ENCODE assay signal across 8 cellular contexts in genomic region chr5:95619518-95620029, GRCh38. TPM values are rescaled to one million over a fixed set of nuclear protein-coding genes. Genes with fewer than 3 reads are reported as not detected.
DNase-seq lines count a peak whose midpoint lies in the region; ATAC-seq, FAIRE-seq and TF ChIP-seq lines count a peak whose summit lies in the region.

No MANE protein-coding gene starts in this region.

- H3K9me3 ChIP-seq in adipocyte (ENCODE audit: control insufficient read depth, low read length) = no peaks in the 10 kb centered on the region
- H3K9me3 ChIP-seq in keratinocyte (ENCODE audit: control insufficient read depth, low read depth, low read length) = no peaks in the 10 kb centered on the region

- H3K9ac ChIP-seq in adipocyte (ENCODE audit: low read length) (peak overlapping the region; percentile 82), keratinocyte (ENCODE audit: control insufficient read depth, extremely low read depth, insufficient read depth, low read length) (no peak overlapping the region)

- no peaks in the 10 kb centered on the region for H3K9me1 ChIP-seq in keratinocyte (ENCODE audit: control insufficient read depth, extremely low read depth, insufficient read depth, low read length)

- no peak for ATAC-seq in stimulated activated naive CD8-positive, alpha-beta T cell treated with anti-CD3 and anti-CD28 coated beads, Interleukin-15, amount 100 ng/mL, for 72 hours
- no peak for ATAC-seq in HG03095 (IDR thresholded peaks at IDR 0.05; ENCODE audit: unreplicated experiment)
- ATAC-seq in HG03460 (IDR thresholded peaks at IDR 0.05; ENCODE audit: unreplicated experiment) = no peak
- ATAC-seq in HG02852 (IDR thresholded peaks at IDR 0.05; ENCODE audit: unreplicated experiment) = no peak

- peak overlapping the region; percentile 77 for H3K4me2 ChIP-seq in keratinocyte (ENCODE audit: control insufficient read depth, extremely low read depth, insufficient read depth, low read depth, low read length)

- H3K4me3 ChIP-seq in adipocyte (ENCODE audit: low read length) (peak overlapping the region; percentile 81), keratinocyte (ENCODE audit: control insufficient read depth in 2 of 3, extremely low read depth in 1 of 3, insufficient read depth in 2 of 3, low read depth in 1 of 3, low read length in 3 of 3) (peak overlapping the region in 1 of 3 experiments; percentile 35)

- no peaks in the 10 kb centered on the region for H4K20me1 ChIP-seq in keratinocyte (ENCODE audit: control insufficient read depth, extremely low read depth, insufficient read depth, low read length)

- H3K4me3 Mint-ChIP-seq in stimulated activated naive CD8-positive, alpha-beta T cell treated with anti-CD3 and anti-CD28 coated beads, Interleukin-15, amount 100 ng/mL, for 72 hours = peak overlapping the region; percentile 76 to 84

- no peaks in the 10 kb centered on the region for H3K27me3 ChIP-seq in adipocyte (replicated peaks; ENCODE audit: control insufficient read depth, insufficient read depth, low read length)
- H3K27me3 ChIP-seq in keratinocyte (ENCODE audit: control insufficient read depth, extremely low read depth, insufficient read depth, low read length) = peaks cover 9% of the 10 kb centered on the region

- no peak for TF ChIP-seq CTCF in keratinocyte (optimal IDR thresholded peaks at IDR 0.05 in 1 of 3, IDR thresholded peaks at IDR 0.05 in 1 of 3, conservative IDR thresholded peaks at IDR 0.05 in 1 of 3; ENCODE audit: extremely low read depth in 1 of 3, insufficient read depth in 2 of 3, low read length in 3 of 3)

- H2AFZ ChIP-seq in keratinocyte (ENCODE audit: control insufficient read depth, low read length) = peak overlapping the region; percentile 14

- no peaks in the 10 kb centered on the region for H3K9me3 Mint-ChIP-seq in stimulated activated naive CD8-positive, alpha-beta T cell treated with anti-CD3 and anti-CD28 coated beads, Interleukin-15, amount 100 ng/mL, for 72 hours

- dilution Hi-C loops in keratinocyte (cut with MboI; ENCODE audit: extremely low pct_ligation_motif_present, low sequenced_read_pairs) = no loop called here

- H3K27me3 Mint-ChIP-seq in stimulated activated naive CD8-positive, alpha-beta T cell treated with anti-CD3 and anti-CD28 coated beads, Interleukin-15, amount 100 ng/mL, for 72 hours = no peaks in the 10 kb centered on the region

- H3K36me3 ChIP-seq in adipocyte (ENCODE audit: control insufficient read depth, insufficient read depth, low read length, severe bottlenecking) (no peaks in the 10 kb centered on the region), keratinocyte (ENCODE audit: control insufficient read depth in 2 of 2, extremely low read depth in 1 of 2, insufficient read depth in 2 of 2, low read length in 2 of 2) (no peaks in the 10 kb centered on the region)

- FAIRE-seq in keratinocyte (lab: Jason Lieb, UNC) = no peak

- H3K27ac Mint-ChIP-seq in stimulated activated naive CD8-positive, alpha-beta T cell treated with anti-CD3 and anti-CD28 coated beads, Interleukin-15, amount 100 ng/mL, for 72 hours = peak overlapping the region in 1 of 2 donors; percentile 84

- no peak overlapping the region for H3K27ac ChIP-seq in keratinocyte (ENCODE audit: control insufficient read depth, insufficient read depth, low read length)

- peak; percentile 10 for DNase-seq in SKM-1 treated with dmso at 0.1 percent for 144 hours (lab: John Stamatoyannopoulos, UW; ENCODE audit: unreplicated experiment)
- no peak for DNase-seq in SKM-1 (lab: John Stamatoyannopoulos, UW; ENCODE audit: unreplicated experiment)
- no peak for DNase-seq in adipocyte (ENCODE audit: low read depth)
- no peak for DNase-seq in keratinocyte (ENCODE audit: low read depth, low spot score)
- DNase-seq in stimulated activated naive CD8-positive, alpha-beta T cell treated with anti-CD3 and anti-CD28 coated beads, Interleukin-15, amount 100 ng/mL, for 72 hours = no peak

- H3K4me1 Mint-ChIP-seq in stimulated activated naive CD8-positive, alpha-beta T cell treated with anti-CD3 and anti-CD28 coated beads, Interleukin-15, amount 100 ng/mL, for 72 hours = peaks cover 50% of the 10 kb centered on the region

- H3K4me1 ChIP-seq in adipocyte (ENCODE audit: control insufficient read depth, insufficient read depth, low read length) (peaks cover 24% of the 10 kb centered on the region), keratinocyte (ENCODE audit: control insufficient read depth, extremely low read depth, insufficient read depth, low read length) (peaks cover 28% of the 10 kb centered on the region)

- H3K79me2 ChIP-seq in keratinocyte (ENCODE audit: control insufficient read depth, insufficient read depth, low read length) = no peaks in the 10 kb centered on the region

RNA-seq across cellular contexts. Expression of gene GPR150, which starts 0.3 kb away (rescaled TPM):
- 0.07 to 0.08 TPM (median 0.07 TPM) in 3 replicates for polyA plus RNA-seq in keratinocyte
- polyA plus RNA-seq in keratinocyte (2011; ENCODE audit: low read depth) = not detected
- polyA plus RNA-seq in keratinocyte (2011; cell fraction: cytosol; rRNA removed) = 0.06 and 0.12 TPM in 2 replicates
- 0.11 and 0.35 TPM in 2 replicates for polyA plus RNA-seq in keratinocyte (2011; cell fraction: nucleus; rRNA removed)
- polyA plus RNA-seq in keratinocyte (2012; ENCODE audit: low replicate concordance) = 0.07 and 0.13 TPM in 2 replicates
- polyA minus RNA-seq in keratinocyte = 0.20 TPM in 1 of 3 replicates, not detected in the others
- not detected for polyA minus RNA-seq in keratinocyte (2011; cell fraction: cytosol; rRNA and poly(A)+ RNA removed)
- not detected in 2 replicates for polyA minus RNA-seq in keratinocyte (2011; cell fraction: nucleus; rRNA and poly(A)+ RNA removed)

RNA-seq across cellular contexts. Expression of gene RFESD, which starts 27.0 kb away (rescaled TPM):
- 1.1 to 3.5 TPM (median 1.5 TPM) in 3 replicates for polyA plus RNA-seq in keratinocyte
- polyA plus RNA-seq in keratinocyte (2011; ENCODE audit: low read depth) = 0.52 TPM
- 1.1 and 2.5 TPM in 2 replicates for polyA plus RNA-seq in keratinocyte (2011; cell fraction: cytosol; rRNA removed)
- polyA plus RNA-seq in keratinocyte (2011; cell fraction: nucleus; rRNA removed) = 1.1 and 1.3 TPM in 2 replicates
- 1.3 and 1.4 TPM in 2 replicates for polyA plus RNA-seq in keratinocyte (2012; ENCODE audit: low replicate concordance)
- polyA minus RNA-seq in keratinocyte = 1.5 to 3.5 TPM in 2 of 3 replicates, not detected in the other
- polyA minus RNA-seq in keratinocyte (2011; cell fraction: cytosol; rRNA and poly(A)+ RNA removed) = not detected
- 0.21 and 1.9 TPM in 2 replicates for polyA minus RNA-seq in keratinocyte (2011; cell fraction: nucleus; rRNA and poly(A)+ RNA removed)
